22 cellular contexts compared by ENCODE assay signal in genomic region chr11:8484251-8484650, GRCh38.
DNase-seq lines count a peak whose midpoint lies in the region; ATAC-seq and TF ChIP-seq lines count a peak whose summit lies in the region.
"Had no signal": no experiment of that assay in that cellular context is flagged by ENCODE, and none has a peak within 500 bp of the region (broad histone marks: within the 10 kb centered on the region; RNA-seq: fewer than 3 reads in every experiment).

No MANE protein-coding gene starts in this region.

- H3K27ac ChIP-seq in right cardiac atrium (ENCODE audit: low read length) = no peak overlapping the region
- H3K27ac ChIP-seq: BLaER1 had no signal

- TF ChIP-seq CTCF in retinal pigment epithelial cell (conservative IDR thresholded peaks at IDR 0.05; ENCODE audit: low read depth, low read length) = no peak

- H3K4me3 ChIP-seq in right cardiac atrium (ENCODE audit: low read length) (no peak overlapping the region), retinal pigment epithelial cell (ENCODE audit: low read length) (no peak overlapping the region)
- H3K4me3 ChIP-seq: BLaER1, GM12878 had no signal

- no peak for DNase-seq in left ventricle myocardium superior
- no peak for DNase-seq in right cardiac atrium
- peak; percentile 17 for DNase-seq in retinal pigment epithelial cell (ENCODE audit: low read depth)
- DNase-seq in medulla oblongata (ENCODE audit: extremely low spot score) = no peak
- DNase-seq in NCI-H187 (lab: John Stamatoyannopoulos, UW) = no peak
- DNase-seq: 8988T; ACHN; BE2C; C1 segment of cervical spinal cord; CD4-positive, alpha-beta memory T cell; CD4-positive, CD25-positive, alpha-beta regulatory T cell; CD8-positive, alpha-beta memory T cell; COR-L47; DMS 273 treated with DMSO at 0.1 percent for 48 hours; DMS153; DMS53; DMS79; DND-41; EL; GDM1 had no signal

- 68% methylated on average over 3 of the region's 3 CpGs for WGBS in right cardiac atrium

- ATAC-seq in left ventricle myocardium superior (peak; percentile 45), right cardiac atrium (no peak)
- ATAC-seq: GM12878 had no signal

- H3K4me1 ChIP-seq in right cardiac atrium (ENCODE audit: control insufficient read depth, insufficient read depth, low read length) = no peaks in the 10 kb centered on the region
- H3K4me1 ChIP-seq: BE2C, BLaER1 had no signal

- intact Hi-C loops in left ventricle myocardium superior (cut with micrococcal nuclease) = no loop called here
- intact Hi-C loops in right cardiac atrium (cut with DNase I) = no loop called here

- no peaks in the 10 kb centered on the region for H3K9me3 ChIP-seq in right cardiac atrium (ENCODE audit: control insufficient read depth, low read length)
- H3K9me3 ChIP-seq: BE2C, BLaER1 had no signal

- no peaks in the 10 kb centered on the region for H3K27me3 ChIP-seq in right cardiac atrium (ENCODE audit: control insufficient read depth, insufficient read depth)
- H3K27me3 ChIP-seq: BE2C, BLaER1 had no signal
